1 cellular context compared by ENCODE assay signal in the genomic region with DNA sequence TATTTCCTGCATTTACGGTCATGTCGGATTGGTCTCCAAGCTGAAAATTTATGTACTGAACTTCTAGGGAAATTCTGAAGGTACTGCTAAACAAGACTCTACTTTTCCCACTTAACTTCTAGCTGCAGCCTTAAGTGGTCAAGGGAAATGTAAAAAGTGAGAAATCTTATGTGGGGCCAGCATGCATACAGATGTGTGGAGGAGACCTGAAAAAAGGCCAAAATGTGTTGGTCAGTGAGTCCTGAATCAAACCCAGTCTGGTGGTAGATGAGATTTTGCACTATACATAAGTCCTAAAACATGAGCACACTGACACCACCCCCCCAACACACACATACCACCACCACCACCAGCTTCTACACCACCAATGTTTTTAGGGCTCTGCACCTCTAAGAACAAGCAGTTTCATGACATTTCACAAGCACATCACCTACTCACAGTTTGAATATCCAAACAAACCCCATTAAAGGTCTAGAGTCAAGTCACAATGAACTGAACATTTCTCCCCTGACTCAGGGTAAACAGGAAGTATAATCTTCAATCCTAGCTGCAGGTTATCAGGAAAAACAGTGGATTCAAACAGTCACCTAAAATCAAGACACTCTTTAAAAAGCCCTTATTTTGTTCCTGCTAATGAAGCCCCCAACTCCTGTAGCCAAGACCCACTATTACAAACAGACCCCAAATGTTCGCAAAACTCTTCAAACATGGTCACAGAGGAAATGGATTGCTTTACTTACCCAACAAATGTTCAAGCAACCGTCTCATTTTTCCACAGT.
TF ChIP-seq lines count a peak whose summit lies in the region.

No MANE protein-coding gene starts in this region.

TF ChIP-seq in H1, 55 proteins besides CTCF, POLR2A, EP300 and RAD21:
- TF ChIP-seq KDM1A (IDR thresholded peaks at IDR 0.05; ENCODE audit: borderline replicate concordance, low read length) (no peak), TAF7 (optimal IDR thresholded peaks at IDR 0.05; ENCODE audit: borderline replicate concordance, low read depth, low read length) (no peak), ASH2L (IDR thresholded peaks at IDR 0.05; ENCODE audit: low read length) (peak; percentile 2), BACH1 (IDR thresholded peaks at IDR 0.05; ENCODE audit: low read length) (no peak), NANOG (IDR thresholded peaks at IDR 0.05; ENCODE audit: insufficient read depth, low read depth, low read length, poor library complexity, severe bottlenecking) (no peak), HDAC2 (IDR thresholded peaks at IDR 0.05; ENCODE audit: borderline replicate concordance in 1 of 2, low read depth in 2 of 2, low read length in 2 of 2) (no peak), TBP (IDR thresholded peaks at IDR 0.05; ENCODE audit: low read depth, low read length) (no peak), BRCA1 (IDR thresholded peaks at IDR 0.05; ENCODE audit: low read depth, low read length) (no peak), NRF1 (IDR thresholded peaks at IDR 0.05; ENCODE audit: low read depth, low read length) (no peak)
